Comparison of ENCODE assay signal across 8 cellular contexts in genomic region chr9:137607141-137607857, GRCh38. TPM values are rescaled to one million over a fixed set of nuclear protein-coding genes. Genes with fewer than 3 reads are reported as not detected.
A peak's percentile ranks its signal among the peaks of the same experiment; 100 is the strongest.
DNase-seq lines count a peak whose midpoint lies in the region; ATAC-seq and TF ChIP-seq lines count a peak whose summit lies in the region.

No MANE protein-coding gene starts in this region.

- no peak for ATAC-seq in GM23338
- ATAC-seq in GM21381 (IDR thresholded peaks at IDR 0.05; ENCODE audit: unreplicated experiment), result no peak

- no peaks in the 10 kb centered on the region; the same call in 2 of the 3 replicates for H3K36me3 Mint-ChIP-seq in GM23338 (ENCODE audit: low read depth)

- H3K4me3 ChIP-seq in GM23338 (peak overlapping the region; percentile 69; the same call in 1 of the 2 replicates), PC-9 (peak overlapping the region; percentile 57), fibroblast of mammary gland (ENCODE audit: control insufficient read depth, low read depth, low read length) (peak overlapping the region; percentile 44), prostate gland (peak overlapping the region; percentile 76 to 91)

- WGBS in prostate gland, result 38% methylated on average over 17 of the region's 17 CpGs

- no peaks in the 10 kb centered on the region for H3K36me3 ChIP-seq in GM23338 (ENCODE audit: insufficient read depth)
- no peaks in the 10 kb centered on the region for H3K36me3 ChIP-seq in PC-9 (ENCODE audit: low read depth)
- H3K36me3 ChIP-seq in prostate gland, result no peaks in the 10 kb centered on the region

- H3K4me3 Mint-ChIP-seq in GM23338, result peak overlapping the region; percentile 74

- H4K20me1 ChIP-seq in GM23338 (replicated peaks; ENCODE audit: insufficient read depth) (peaks cover 5% of the 10 kb centered on the region; the same call in 1 of the 2 replicates), PC-9 (ENCODE audit: insufficient read depth) (peaks cover 7% of the 10 kb centered on the region; the same call in 1 of the 2 replicates)

- H3K79me2 ChIP-seq in GM23338 (replicated peaks; ENCODE audit: insufficient read depth), result peaks cover 7% of the 10 kb centered on the region; the same call in 1 of the 2 replicates
- peaks cover 50% of the 10 kb centered on the region for H3K79me2 ChIP-seq in PC-9 (ENCODE audit: low read depth)

- TF ChIP-seq CTCF in GM23338 (conservative IDR thresholded peaks at IDR 0.05; ENCODE audit: low read depth in 2 of 2) (no peak), PC-9 (conservative IDR thresholded peaks at IDR 0.05) (no peak), fibroblast of mammary gland (conservative IDR thresholded peaks at IDR 0.05; ENCODE audit: control insufficient read depth, insufficient read depth, low read depth, low read length) (no peak), prostate gland (IDR thresholded peaks at IDR 0.05) (no peak)

- H3K4me2 ChIP-seq in GM23338 (peak overlapping the region; percentile 84; the same call in 1 of the 2 replicates), PC-9 (peak overlapping the region; percentile 79)

- DNase-seq in GM23338 (ENCODE audit: low spot score) (no peak), PC-9 (peak; percentile 27 to 48), fibroblast of mammary gland (ENCODE audit: low read depth) (no peak), prostate gland (ENCODE audit: low spot score) (no peak), NCI-H1105 treated with DMSO at 0.1 percent for 48 hours (lab: John Stamatoyannopoulos, UW) (no peak), T1000 (lab: John Stamatoyannopoulos, UW) (no peak), amygdala (lab: John Stamatoyannopoulos, UW) (no peak)

- H3K9me3 Mint-ChIP-seq in GM23338, result no peaks in the 10 kb centered on the region

- no TSS peak for BruUV-seq in PC-9 (replicated peaks; lab: Mats Ljungman, UMichigan)

- CTCF ChIA-PET in PC-9 (lab: Charles Lee), result no interaction called here

- H3F3A ChIP-seq in GM23338 (replicated peaks; ENCODE audit: low read depth) (0 out of 2 replicates have a peak, but pooled peaks cover 11% of the 10 kb centered on the region), PC-9 (ENCODE audit: insufficient read depth, low read depth) (peaks cover 43% of the 10 kb centered on the region)

- peaks cover 26% of the 10 kb centered on the region for H3K27me3 Mint-ChIP-seq in GM23338 (ENCODE audit: insufficient read depth, low read depth, poor library complexity)

- H3K27me3 ChIP-seq in GM23338 (ENCODE audit: insufficient read depth), result peaks cover 6% of the 10 kb centered on the region
- H3K27me3 ChIP-seq in PC-9 (ENCODE audit: insufficient read depth, low read depth), result no peaks in the 10 kb centered on the region
- H3K27me3 ChIP-seq in prostate gland (replicated peaks; ENCODE audit: insufficient read depth), result no peaks in the 10 kb centered on the region

- POLR2A ChIA-PET in PC-9 (lab: Charles Lee; ENCODE audit: unreplicated experiment), result interaction anchor here (0.6 kb wide), 1 partner anchor 19 kb away, joined by 3 read pairs; no protein-coding TSS in a partner anchor

- peaks cover 27% of the 10 kb centered on the region for H3K4me1 Mint-ChIP-seq in GM23338

- no peaks in the 10 kb centered on the region for H3K9me2 ChIP-seq in GM23338 (ENCODE audit: insufficient read depth)
- no peaks in the 10 kb centered on the region for H3K9me2 ChIP-seq in PC-9 (ENCODE audit: insufficient read depth)

- H3K27ac ChIP-seq in GM23338 (ENCODE audit: low read depth) (no peak overlapping the region), PC-9 (no peak overlapping the region), prostate gland (peak overlapping the region; percentile 84 to 92)

- no peak for TF ChIP-seq POLR2A in prostate gland (IDR thresholded peaks at IDR 0.05)

- H3K4me1 ChIP-seq in GM23338 (ENCODE audit: insufficient read depth) (peaks cover 6% of the 10 kb centered on the region; the same call in 1 of the 2 replicates), PC-9 (replicated peaks; ENCODE audit: insufficient read depth) (peaks cover 55% of the 10 kb centered on the region), prostate gland (replicated peaks) (peaks cover 20% of the 10 kb centered on the region)

- no peak overlapping the region for H3K27ac Mint-ChIP-seq in GM23338

- intact Hi-C loops in PC-9 (cut with micrococcal nuclease; ENCODE audit: unreplicated experiment) (no loop called here), prostate gland (cut with DNase I) (no loop called here)

- H3K9me3 ChIP-seq in PC-9 (ENCODE audit: insufficient read depth, low read depth), result no peaks in the 10 kb centered on the region
- no peaks in the 10 kb centered on the region for H3K9me3 ChIP-seq in prostate gland

- H2AFZ ChIP-seq in GM23338 (no peak overlapping the region), PC-9 (no peak overlapping the region)

TF ChIP-seq in GM23338, 12 proteins besides CTCF, POLR2A, EP300 and RAD21 (continues in another document):
- TF ChIP-seq STAT1 (IDR thresholded peaks at IDR 0.05; ENCODE audit: unreplicated experiment) (no peak), ETS1 (IDR thresholded peaks at IDR 0.05) (no peak), ZNF114 (CRISPR knock-in tag; IDR thresholded peaks at IDR 0.05) (no peak)

RNA-seq across cellular contexts. Expression of gene ARRDC1, which starts 1.8 kb away (rescaled TPM):
- 33.9 and 63.8 TPM in 2 replicates for total RNA-seq in GM23338 (2014; rRNA removed; shearing (Covaris generic))
- polyA plus RNA-seq in GM23338 (2016; fragmentation: Nextera tagmentation; extraction: Ambion mirVana), result 33.5 and 36.6 TPM in 2 replicates
- 116 and 127 TPM in 2 replicates for total RNA-seq in PC-9 (2021)
- total RNA-seq in prostate gland, result 100 to 1,000 TPM; 123 to 126 TPM

RNA-seq across cellular contexts. Expression of gene EHMT1, which starts 11.5 kb away (rescaled TPM):
- total RNA-seq in GM23338 (2014; rRNA removed; shearing (Covaris generic)), result 160 and 177 TPM in 2 replicates
- 162 and 166 TPM in 2 replicates for polyA plus RNA-seq in GM23338 (2016; fragmentation: Nextera tagmentation; extraction: Ambion mirVana)
- total RNA-seq in PC-9 (2021), result 111 and 116 TPM in 2 replicates
- total RNA-seq in prostate gland, result 100 to 1,000 TPM in 1 of 2 donors, 10 to 100 TPM in 1; 81.3 to 149 TPM

RNA-seq across cellular contexts. Expression of gene ZMYND19, which starts 17.0 kb away (rescaled TPM):
- 50.3 and 58.5 TPM in 2 replicates for total RNA-seq in GM23338 (2014; rRNA removed; shearing (Covaris generic))
- polyA plus RNA-seq in GM23338 (2016; fragmentation: Nextera tagmentation; extraction: Ambion mirVana), result 25.8 and 41.7 TPM in 2 replicates
- 47.7 and 49.2 TPM in 2 replicates for total RNA-seq in PC-9 (2021)
- total RNA-seq in prostate gland, result 10 to 100 TPM; 20.8 to 34.8 TPM

RNA-seq across cellular contexts. Expression of gene DPH7, which starts 28.6 kb away (rescaled TPM):
- total RNA-seq in GM23338 (2014; rRNA removed; shearing (Covaris generic)), result 53.7 and 68.8 TPM in 2 replicates
- polyA plus RNA-seq in GM23338 (2016; fragmentation: Nextera tagmentation; extraction: Ambion mirVana), result 44.5 and 48.8 TPM in 2 replicates
- total RNA-seq in PC-9 (2021), result 48.5 and 52.2 TPM in 2 replicates
- 10 to 100 TPM; 34.3 to 62.4 TPM for total RNA-seq in prostate gland

RNA-seq across cellular contexts. Expression of gene MRPL41, which starts 55.6 kb away (rescaled TPM):
- total RNA-seq in GM23338 (2014; rRNA removed; shearing (Covaris generic)), result 32.6 and 32.8 TPM in 2 replicates
- 146 and 165 TPM in 2 replicates for polyA plus RNA-seq in GM23338 (2016; fragmentation: Nextera tagmentation; extraction: Ambion mirVana)
- 54.5 and 87.7 TPM in 2 replicates for total RNA-seq in PC-9 (2021)
- 100 to 1,000 TPM in 1 of 2 donors, 10 to 100 TPM in 1; 75.8 to 133 TPM for total RNA-seq in prostate gland

Comparison
In these comparisons a context has a peak if more than half of its experiments do, and no peak if none do; other contexts are left out.
1. DNase-seq: peak in PC-9 (2 of 2); none in GM23338 (single experiment), fibroblast of mammary gland (single experiment), prostate gland (single experiment), NCI-H1105 treated with DMSO at 0.1 percent for 48 hours (single experiment), T1000 (single experiment) and amygdala (0 of 56).
2. H3K27ac ChIP-seq: peak in prostate gland (2 of 2); none in GM23338 (single experiment) and PC-9 (single experiment).
3. Peak in every context shown above with its lines, with median percentiles within 50 percentile points of each other: H3K4me3 ChIP-seq.